In genomic region chr1:59072017-59072947, GRCh38 we compare ENCODE assay signal across 8 cellular contexts.
DNase-seq lines count a peak whose midpoint lies in the region; ATAC-seq and TF ChIP-seq lines count a peak whose summit lies in the region.

No MANE protein-coding gene starts in this region.

- peak overlapping the region in 2 of 4 donors; percentile 9 to 50 for H3K27ac ChIP-seq in body of pancreas

- H3K9me3 ChIP-seq in body of pancreas = no peaks in the 10 kb centered on the region

- H3K4me3 ChIP-seq in body of pancreas = no peak overlapping the region

- DNase-seq in activated T-cell treated with anti-CD3 and anti-CD28 coated beads for 4 hours (peak; percentile 17), NCI-H2107 (lab: John Stamatoyannopoulos, UW) (peak; percentile 28), body of pancreas (no peak), 8988T (no peak), glomerular visceral epithelial cell (ENCODE audit: extremely low spot score) (no peak)
- no peak for DNase-seq in activated T-cell treated with anti-CD3 and anti-CD28 coated beads, Interleukin-2, amount 50 U/mL, for 48 hours
- DNase-seq in stimulated activated naive CD8-positive, alpha-beta T cell treated with anti-CD3 and anti-CD28 coated beads, Interleukin-15, Interleukin-2, amounts not matched to agents 100 U/mL and 50 U/mL, for 24 hours = peak; percentile 20

- TF ChIP-seq POLR2A in body of pancreas (IDR thresholded peaks at IDR 0.05) = no peak

- H3K4me1 ChIP-seq in body of pancreas = peaks cover 18% of the 10 kb centered on the region

- H3K36me3 ChIP-seq in body of pancreas (replicated peaks in 1 of 2; ENCODE audit: insufficient read depth in 1 of 2, low read depth in 2 of 2) = no peaks in the 10 kb centered on the region

- 70 to 84% methylated on average over 9 of the region's 9 CpGs for WGBS in body of pancreas, 2 donors

- ATAC-seq in body of pancreas (peak; percentile 28), HG02763 (IDR thresholded peaks at IDR 0.05; ENCODE audit: unreplicated experiment) (no peak)
- ATAC-seq in stimulated activated naive CD8-positive, alpha-beta T cell treated with anti-CD3 and anti-CD28 coated beads, Interleukin-15, Interleukin-2, amounts not matched to agents 100 U/mL and 50 U/mL, for 24 hours = peak; percentile 76

- no peak for TF ChIP-seq CTCF in body of pancreas (IDR thresholded peaks at IDR 0.05)

- intact Hi-C loops in body of pancreas (cut with DNase I) = no loop called here

- H3K27me3 ChIP-seq in body of pancreas = no peaks in the 10 kb centered on the region

Comparison
In these comparisons a context has a peak if more than half of its experiments do, and no peak if none do; other contexts are left out.
1. DNase-seq: peak in activated T-cell treated with anti-CD3 and anti-CD28 coated beads for 4 hours (single experiment), NCI-H2107 (single experiment) and stimulated activated naive CD8-positive, alpha-beta T cell treated with anti-CD3 and anti-CD28 coated beads, Interleukin-15, Interleukin-2, amounts not matched to agents 100 U/mL and 50 U/mL, for 24 hours (single experiment); none in activated T-cell treated with anti-CD3 and anti-CD28 coated beads, Interleukin-2, amount 50 U/mL, for 48 hours (0 of 2), body of pancreas (0 of 4), 8988T (single experiment) and glomerular visceral epithelial cell (single experiment).